ENCODE assay signal across 9 cellular contexts in the genomic region with DNA sequence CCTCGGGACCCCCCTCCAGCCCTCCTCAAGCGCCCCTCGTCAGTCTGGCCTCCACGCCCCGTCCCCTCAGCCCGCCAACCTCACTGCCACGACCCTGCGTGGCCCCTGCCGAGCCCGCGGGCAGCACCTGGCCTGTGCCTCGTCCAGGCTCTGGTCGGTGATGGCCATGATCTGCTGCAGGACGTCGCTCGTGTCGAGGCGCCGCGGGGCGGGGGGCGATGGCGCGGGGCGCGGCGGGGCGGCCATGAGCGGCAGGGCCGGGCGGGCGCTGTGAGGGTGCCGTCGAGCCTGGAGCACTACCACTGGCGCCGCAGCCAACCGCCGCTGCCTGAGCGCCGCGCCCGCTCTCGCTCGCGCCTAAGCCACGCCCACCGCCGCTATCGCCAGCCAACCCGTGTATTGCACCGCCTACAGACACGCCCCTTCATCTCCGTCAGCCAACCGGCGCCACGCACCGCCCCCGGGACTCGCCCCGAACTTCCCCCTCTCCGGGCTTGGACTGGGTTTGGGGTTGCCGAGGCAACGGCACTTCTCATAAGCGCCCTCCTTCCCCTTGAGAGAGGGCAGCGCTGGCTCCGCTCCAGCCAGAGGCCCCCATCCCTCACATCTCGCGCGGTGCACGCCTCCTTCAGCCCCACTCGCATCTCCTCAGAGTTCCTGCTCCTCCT. TPM values are rescaled to one million over a fixed set of nuclear protein-coding genes. Genes with fewer than 3 reads are reported as not detected.
A peak's percentile ranks its signal among the peaks of the same experiment; 100 is the strongest.
DNase-seq lines count a peak whose midpoint lies in the region; ATAC-seq and TF ChIP-seq lines count a peak whose summit lies in the region.
"Had no signal": no experiment of that assay in that cellular context is flagged by ENCODE, and none has a peak within 500 bp of the region (broad histone marks: within the 10 kb centered on the region; RNA-seq: fewer than 3 reads in every experiment).

A gene with protein sequence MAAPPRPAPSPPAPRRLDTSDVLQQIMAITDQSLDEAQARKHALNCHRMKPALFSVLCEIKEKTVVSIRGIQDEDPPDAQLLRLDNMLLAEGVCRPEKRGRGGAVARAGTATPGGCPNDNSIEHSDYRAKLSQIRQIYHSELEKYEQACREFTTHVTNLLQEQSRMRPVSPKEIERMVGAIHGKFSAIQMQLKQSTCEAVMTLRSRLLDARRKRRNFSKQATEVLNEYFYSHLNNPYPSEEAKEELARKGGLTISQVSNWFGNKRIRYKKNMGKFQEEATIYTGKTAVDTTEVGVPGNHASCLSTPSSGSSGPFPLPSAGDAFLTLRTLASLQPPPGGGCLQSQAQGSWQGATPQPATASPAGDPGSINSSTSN (minus strand): TSS at position 304 of the 668 bp plus-strand sequence. CDS start 58 bp downstream, at position 246.

- no peaks in the 10 kb centered on the region for H3K27me3 Mint-ChIP-seq in activated B cell treated with CpG ODN at 0.5 μM for 24 hours

- H3K27ac Mint-ChIP-seq in activated B cell treated with CpG ODN at 0.5 μM for 24 hours, result peak within 1 kb of the TSS; percentile 83

- H3K9me3 Mint-ChIP-seq in activated B cell treated with CpG ODN at 0.5 μM for 24 hours, result no peaks in the 10 kb centered on the region

- peaks cover 34% of the 10 kb centered on the region for H3K4me1 Mint-ChIP-seq in activated B cell treated with CpG ODN at 0.5 μM for 24 hours

- H3K4me3 ChIP-seq in AG09309 (ENCODE audit: control insufficient read depth, low read depth, low read length) (peak within 1 kb of the TSS; percentile 47), cardiac fibroblast (replicated peaks in 1 of 2; ENCODE audit: low read depth in 2 of 2, low read length in 2 of 2) (peak within 1 kb of the TSS; percentile 17 to 36)

- intact Hi-C loops in activated B cell treated with CpG ODN at 0.5 μM for 24 hours (cut with micrococcal nuclease), result loop anchor here (1.0 to 10.0 kb wide), 10 partner anchors 10 to 282 kb away; a partner anchor contains a TSS

- no peak for TF ChIP-seq CTCF in AG09309 (IDR thresholded peaks at IDR 0.05; ENCODE audit: control insufficient read depth, insufficient read depth, low read depth, low read length, missing control alignments)
- TF ChIP-seq CTCF in activated B cell treated with CpG ODN at 0.5 μM for 24 hours (IDR thresholded peaks at IDR 0.05), result no peak
- TF ChIP-seq CTCF in cardiac fibroblast (IDR thresholded peaks at IDR 0.05; ENCODE audit: low read depth, low read length), result no peak

- ATAC-seq in GM18907 (IDR thresholded peaks at IDR 0.05; ENCODE audit: unreplicated experiment) (peak; percentile 97), HG03139 (IDR thresholded peaks at IDR 0.05; ENCODE audit: unreplicated experiment) (peak; percentile 94), activated B cell treated with CpG ODN at 0.5 μM for 24 hours (ENCODE audit: low read depth) (peak; percentile 95)

- DNase-seq in AG09309 (ENCODE audit: low read depth), result peak; percentile 52
- DNase-seq in NCI-H2227 treated with DMSO at 0.1 percent for 48 hours (lab: John Stamatoyannopoulos, UW), result peak; percentile 94
- peak; percentile 98 for DNase-seq in activated B cell treated with CpG ODN at 0.5 μM for 24 hours
- DNase-seq in cardiac fibroblast (ENCODE audit: low read depth in 2 of 2), result peak; percentile 74 to 86
- peak; percentile 97 for DNase-seq in islet precursor cell
- peak; percentile 97 to 99 for DNase-seq in stimulated activated CD4-positive, alpha-beta T cell treated with anti-CD3 and anti-CD28 coated beads, Interleukin-15, amount 100 ng/mL, for 48 hours (ENCODE audit: low read depth in 2 of 2)

- POLR2A ChIA-PET in activated B cell treated with CpG ODN at 0.5 μM for 24 hours (lab: Charles Lee), result interaction anchor here (0.5 to 2.0 kb wide), 5 partner anchors 13 to 282 kb away, joined by 3 to 5 read pairs (median 3); a partner anchor contains a TSS

- peak within 1 kb of the TSS; percentile 85 for H3K4me3 Mint-ChIP-seq in activated B cell treated with CpG ODN at 0.5 μM for 24 hours

- CTCF ChIA-PET in activated B cell treated with CpG ODN at 0.5 μM for 24 hours (lab: Charles Lee), result no interaction called here

- H3K36me3 Mint-ChIP-seq in activated B cell treated with CpG ODN at 0.5 μM for 24 hours (ENCODE audit: low read depth), result peaks cover 7% of the 10 kb centered on the region

RNA-seq across cellular contexts. Expression of the gene that starts here (rescaled TPM):
- 19.4 and 21.8 TPM in 2 replicates for total RNA-seq in activated B cell treated with CpG ODN at 0.5 μM for 24 hours
- total RNA-seq: HT1080 had no signal

Comparison
In these comparisons a context has a peak if more than half of its experiments do, and no peak if none do; other contexts are left out.
1. Peak in every context shown above with its lines: DNase-seq, ATAC-seq and H3K4me3 ChIP-seq.